8 cellular contexts compared by ENCODE assay signal in the genomic region with DNA sequence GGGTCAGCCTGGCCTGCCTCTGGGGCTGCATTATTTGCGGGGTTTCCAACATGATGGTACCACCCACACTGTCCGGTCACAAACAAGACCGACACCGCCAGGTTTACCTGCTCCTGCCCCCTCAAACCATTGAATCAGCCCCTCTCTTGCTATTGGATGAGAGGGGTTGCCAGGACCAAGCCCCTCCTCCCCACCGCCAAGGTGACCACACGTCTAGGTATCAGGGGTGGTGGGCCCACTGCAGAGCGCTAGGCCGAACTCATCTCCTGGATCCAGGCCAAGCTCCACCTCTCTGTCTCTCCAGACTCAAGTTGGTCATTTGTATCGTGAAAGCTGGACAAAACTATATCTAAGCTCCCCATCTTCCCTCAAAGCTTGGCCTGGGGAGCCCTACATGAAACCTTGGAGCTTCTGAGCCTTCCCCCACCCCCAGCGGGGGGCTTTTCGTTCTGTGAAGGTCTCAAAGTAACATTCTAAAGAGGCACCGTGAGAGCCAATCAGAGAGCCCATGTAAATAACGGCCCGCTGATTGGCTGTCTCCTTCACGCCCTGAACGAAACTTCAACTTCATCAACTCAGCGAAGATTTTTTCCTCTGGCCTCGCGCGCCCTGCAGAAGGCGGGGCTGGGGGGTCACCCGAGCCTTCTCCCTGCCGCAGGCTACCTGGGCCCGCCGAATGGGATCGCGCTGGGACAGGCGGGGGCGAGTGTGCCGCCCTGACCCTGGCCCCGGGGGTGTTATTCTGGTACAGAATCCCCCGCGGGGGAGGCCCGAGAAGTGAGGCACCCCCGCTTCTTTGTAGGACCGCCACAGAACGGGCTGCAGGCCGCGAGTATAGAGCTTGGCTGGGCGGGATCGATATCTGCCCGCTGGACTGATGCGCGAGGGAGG. TPM values are rescaled to one million over a fixed set of nuclear protein-coding genes. Genes with fewer than 3 reads are reported as not detected.
DNase-seq lines count a peak whose midpoint lies in the region; ATAC-seq and TF ChIP-seq lines count a peak whose summit lies in the region.

No MANE protein-coding gene starts in this region.

- peak; percentile 86 for DNase-seq in EL
- peak; percentile 47 for DNase-seq in NOMO-1 treated with dmso at 0.1 percent for 144 hours (lab: John Stamatoyannopoulos, UW; ENCODE audit: unreplicated experiment)
- DNase-seq in activated T-helper 9 cell treated with anti-CD3 and anti-CD28 coated beads, Interleukin-2, amount 50 U/mL, for 16 hours (ENCODE audit: low read depth): peak; percentile 22
- peak; percentile 71 for DNase-seq in fibroblast of pulmonary artery (ENCODE audit: low read depth)
- peak; percentile 31 to 71 (median 56) for DNase-seq in naive thymus-derived CD8-positive, alpha-beta T cell

- H3K27me3 ChIP-seq in thymus (ENCODE audit: control insufficient read depth, insufficient read depth): peaks cover 5% of the 10 kb centered on the region

- peak overlapping the region in 6 of 10 donors; percentile 41 to 97 (median 48) for H3K27ac Mint-ChIP-seq in naive thymus-derived CD8-positive, alpha-beta T cell

- TF ChIP-seq CTCF in fibroblast of pulmonary artery (IDR thresholded peaks at IDR 0.05; ENCODE audit: low read length, missing control alignments): no peak

- WGBS in thymus: 13% methylated on average over 44 of the region's 44 CpGs

- H3K4me3 Mint-ChIP-seq in naive thymus-derived CD8-positive, alpha-beta T cell: peak overlapping the region; percentile 85 to 98 (median 94)

- H3K9me3 ChIP-seq in thymus (ENCODE audit: control insufficient read depth): no peaks in the 10 kb centered on the region

- H3K9me3 Mint-ChIP-seq in naive thymus-derived CD8-positive, alpha-beta T cell: no peaks in the 10 kb centered on the region

- POLR2A ChIA-PET in naive thymus-derived CD8-positive, alpha-beta T cell (lab: Charles Lee): interaction anchor here (0.6 to 1.6 kb wide), 6 partner anchors 25 to 1130 kb away, joined by 3 to 5 read pairs (median 4); no protein-coding TSS in a partner anchor

- ATAC-seq in HG02885 (IDR thresholded peaks at IDR 0.05; ENCODE audit: poor library complexity, unreplicated experiment) (peak; percentile 40), GM19328 (IDR thresholded peaks at IDR 0.05; ENCODE audit: unreplicated experiment) (no peak)
- peak; percentile 55 to 65 for ATAC-seq in naive thymus-derived CD8-positive, alpha-beta T cell

- H3K4me1 Mint-ChIP-seq in naive thymus-derived CD8-positive, alpha-beta T cell: peaks cover 22 to 43% (median 31%) of the 10 kb centered on the region in 4 donors

- H3K4me1 ChIP-seq in thymus (ENCODE audit: control insufficient read depth, insufficient read depth, low read length): peaks cover 5% of the 10 kb centered on the region

- H3K4me3 ChIP-seq in fibroblast of pulmonary artery (replicated peaks; ENCODE audit: low read depth, low read length) (peak overlapping the region; percentile 25), thymus (ENCODE audit: low read length) (peak overlapping the region; percentile 42)

- no peaks in the 10 kb centered on the region for H3K36me3 ChIP-seq in thymus (ENCODE audit: control insufficient read depth, insufficient read depth)

- peak overlapping the region; percentile 47 for H3K27ac ChIP-seq in thymus (ENCODE audit: low read depth)

- no peaks in the 10 kb centered on the region for H3K36me3 Mint-ChIP-seq in naive thymus-derived CD8-positive, alpha-beta T cell

- H3K27me3 Mint-ChIP-seq in naive thymus-derived CD8-positive, alpha-beta T cell: peaks cover 0 to 9% (median 5%) of the 10 kb centered on the region in 5 donors

RNA-seq across cellular contexts. Expression of gene PSD2, which starts 49.6 kb away (rescaled TPM):
- under 1 TPM; 0.08 to 0.19 TPM for total RNA-seq in naive thymus-derived CD8-positive, alpha-beta T cell
- under 1 TPM in 1 of 3 donors, not detected in 2; 0.08 TPM for polyA plus RNA-seq in naive thymus-derived CD8-positive, alpha-beta T cell
- 0.82 TPM for polyA plus RNA-seq in thymus

Comparison
In these comparisons a context has a peak if more than half of its experiments do, and no peak if none do; other contexts are left out.
1. DNase-seq: peak in every context shown above with its lines; median percentile 86 in EL; 71 in fibroblast of pulmonary artery; 56 in naive thymus-derived CD8-positive, alpha-beta T cell; 47 in NOMO-1 treated with dmso at 0.1 percent for 144 hours; 22 in activated T-helper 9 cell treated with anti-CD3 and anti-CD28 coated beads, Interleukin-2, amount 50 U/mL, for 16 hours.